In genomic region chr11:123392813-123393212, GRCh38 we compare ENCODE assay signal across 1 cellular context.
TF ChIP-seq lines count a peak whose summit lies in the region.

No MANE protein-coding gene starts in this region.

TF ChIP-seq in GM12878, 131 proteins besides CTCF, POLR2A, EP300 and RAD21 (continued from another document):
- TF ChIP-seq SREBF2 (IDR thresholded peaks at IDR 0.05; ENCODE audit: low read length) (no peak), CUX1 (IDR thresholded peaks at IDR 0.05; ENCODE audit: insufficient replicate concordance, low read depth, low read length) (peak; percentile 82), PML (IDR thresholded peaks at IDR 0.05; ENCODE audit: low read length) (0 out of 2 replicates have a peak, but pooled peaks have one; percentile 47), CEBPB (IDR thresholded peaks at IDR 0.05; ENCODE audit: borderline replicate concordance in 1 of 2, low read depth in 2 of 2, low read length in 2 of 2) (peak in 1 of 2 experiments; percentile 43; a peak in 1 of 4 replicates), SPI1 (IDR thresholded peaks at IDR 0.05; ENCODE audit: borderline replicate concordance, insufficient read depth, low read depth, low read length) (peak; percentile 58), JUNB (IDR thresholded peaks at IDR 0.05) (peak; percentile 71), USF2 (IDR thresholded peaks at IDR 0.05; ENCODE audit: borderline replicate concordance, low read depth, low read length) (no peak), RUNX3 (IDR thresholded peaks at IDR 0.05; ENCODE audit: low read length) (peak; percentile 58; the same call in 1 of the 2 replicates), FOXM1 (IDR thresholded peaks at IDR 0.05; ENCODE audit: low read depth, low read length) (peak; percentile 52; the same call in 1 of the 2 replicates)
